ENCODE assay signal across 8 cellular contexts in the genomic region with DNA sequence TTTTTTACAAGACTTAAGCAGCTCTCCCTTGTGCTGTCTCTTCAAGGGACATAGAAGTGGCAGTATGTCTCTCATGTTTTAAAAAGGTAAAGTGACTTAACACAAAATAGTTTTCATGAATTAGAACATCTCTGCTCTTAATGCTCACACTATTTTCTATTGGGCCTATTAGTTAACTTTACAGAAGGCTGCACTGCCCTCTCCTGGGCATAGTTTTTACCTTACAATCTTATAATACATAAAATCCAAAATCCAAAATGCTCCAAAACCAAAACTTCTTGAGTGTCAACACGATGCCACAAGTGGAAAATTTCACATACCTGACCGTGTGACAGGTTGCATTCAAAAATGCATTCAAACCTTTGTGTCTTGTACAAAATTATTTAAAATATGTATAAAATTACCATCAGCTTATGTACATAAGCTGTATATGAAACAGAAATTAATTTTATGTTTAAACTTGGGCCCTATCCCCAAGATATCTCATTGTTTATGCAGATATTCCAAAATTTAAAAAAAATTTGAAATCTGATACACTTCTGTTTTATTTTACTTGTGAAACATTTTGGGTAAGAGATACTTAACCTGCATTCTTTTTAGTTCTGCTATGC. TPM values are rescaled to one million over a fixed set of nuclear protein-coding genes. Genes with fewer than 3 reads are reported as not detected.
DNase-seq lines count a peak whose midpoint lies in the region; ATAC-seq and TF ChIP-seq lines count a peak whose summit lies in the region.

No MANE protein-coding gene starts in this region.

- no peaks in the 10 kb centered on the region for H3K4me1 ChIP-seq in endodermal cell (ENCODE audit: control insufficient read depth, insufficient read depth, low read length)

- no peak overlapping the region for H3K4me3 Mint-ChIP-seq in activated CD4-positive, alpha-beta T cell treated with anti-CD3 and anti-CD28 coated beads for 36 hours
- H3K4me3 Mint-ChIP-seq in endodermal cell (no peak overlapping the region), naive B cell (no peak overlapping the region)

- H3K9me3 ChIP-seq in endodermal cell (ENCODE audit: control insufficient read depth, low read length): no peaks in the 10 kb centered on the region
- no peaks in the 10 kb centered on the region for H3K9me3 ChIP-seq in MG63

- H3K9ac ChIP-seq in endodermal cell (ENCODE audit: extremely low read depth, low read length, poor library complexity, severe bottlenecking): no peak overlapping the region

- ATAC-seq in GM21529 (IDR thresholded peaks at IDR 0.05; ENCODE audit: unreplicated experiment) (peak; percentile 66), naive B cell (ENCODE audit: low read depth in 2 of 2) (peak; percentile 40 to 61)
- no peak for ATAC-seq in activated CD4-positive, alpha-beta T cell treated with anti-CD3 and anti-CD28 coated beads for 36 hours

- H3K27ac Mint-ChIP-seq in activated CD4-positive, alpha-beta T cell treated with anti-CD3 and anti-CD28 coated beads for 36 hours: no peak overlapping the region
- no peak overlapping the region for H3K27ac Mint-ChIP-seq in endodermal cell
- H3K27ac Mint-ChIP-seq in naive B cell: no peak overlapping the region

- 59 to 60% methylated on average over 1 to 2 of the region's 2 CpGs for WGBS in endodermal cell (ENCODE audit: insufficient coverage in 1 of 2, insufficient read length in 1 of 2), 2 experiments

- no peak overlapping the region for H3K27ac ChIP-seq in endodermal cell (ENCODE audit: low read depth, low read length)

- peak; percentile 82 for TF ChIP-seq CTCF in endodermal cell (conservative IDR thresholded peaks at IDR 0.05)

- H3K27me3 ChIP-seq in endodermal cell (ENCODE audit: control insufficient read depth, insufficient read depth, low read length, poor library complexity, severe bottlenecking) (peaks cover 3% of the 10 kb centered on the region), MG63 (no peaks in the 10 kb centered on the region)

- H3K4me3 ChIP-seq in endodermal cell (ENCODE audit: low read length): no peak overlapping the region
- H3K4me3 ChIP-seq in MG63: no peak overlapping the region

- no peaks in the 10 kb centered on the region for H3K9me3 Mint-ChIP-seq in activated CD4-positive, alpha-beta T cell treated with anti-CD3 and anti-CD28 coated beads for 36 hours (ENCODE audit: low read depth)
- H3K9me3 Mint-ChIP-seq in endodermal cell: no peaks in the 10 kb centered on the region
- no peaks in the 10 kb centered on the region for H3K9me3 Mint-ChIP-seq in naive B cell

- no peaks in the 10 kb centered on the region for H3K27me3 Mint-ChIP-seq in activated CD4-positive, alpha-beta T cell treated with anti-CD3 and anti-CD28 coated beads for 36 hours
- no peaks in the 10 kb centered on the region for H3K27me3 Mint-ChIP-seq in endodermal cell (ENCODE audit: insufficient read depth)
- H3K27me3 Mint-ChIP-seq in naive B cell: no peaks in the 10 kb centered on the region

- H3K36me3 ChIP-seq in endodermal cell (ENCODE audit: control insufficient read depth, insufficient read depth, low read length): peaks cover 5% of the 10 kb centered on the region
- H3K36me3 ChIP-seq in MG63: peaks cover 2% of the 10 kb centered on the region; the same call in 1 of the 2 replicates

- CTCF ChIA-PET in activated CD4-positive, alpha-beta T cell treated with anti-CD3 and anti-CD28 coated beads for 36 hours (lab: Charles Lee): interaction anchor here (0.7 to 15.7 kb wide), 34 partner anchors 9 to 355 kb away, joined by 3 to 293 read pairs (median 6); partner anchors contain the start of gene TES

- POLR2A ChIA-PET in activated CD4-positive, alpha-beta T cell treated with anti-CD3 and anti-CD28 coated beads for 36 hours (lab: Charles Lee): interaction anchor here (0.9 kb wide), 2 partner anchors 25 to 66 kb away, joined by 3 to 4 read pairs; no protein-coding TSS in a partner anchor

- intact Hi-C loops in activated CD4-positive, alpha-beta T cell treated with anti-CD3 and anti-CD28 coated beads for 36 hours (cut with DNase I, micrococcal nuclease): loop anchor here (1.0 to 5.0 kb wide), 3 partner anchors 56 to 351 kb away; no protein-coding TSS in a partner anchor

- H3K36me3 Mint-ChIP-seq in activated CD4-positive, alpha-beta T cell treated with anti-CD3 and anti-CD28 coated beads for 36 hours (ENCODE audit: low read depth): peaks cover 20% of the 10 kb centered on the region
- H3K36me3 Mint-ChIP-seq in endodermal cell (ENCODE audit: low read depth): no peaks in the 10 kb centered on the region
- peaks cover 8 to 10% of the 10 kb centered on the region in 2 donors for H3K36me3 Mint-ChIP-seq in naive B cell

- peak; percentile 71 for DNase-seq in Daoy (ENCODE audit: low read depth)
- DNase-seq in NCI-H1694 treated with DMSO at 0.1 percent for 48 hours (lab: John Stamatoyannopoulos, UW): peak; percentile 20
- peak; percentile 66 for DNase-seq in activated CD4-positive, alpha-beta T cell treated with anti-CD3 and anti-CD28 coated beads for 36 hours
- no peak for DNase-seq in endodermal cell
- DNase-seq in naive B cell: peak; percentile 41
- no peak for DNase-seq in HuH-7.5 (ENCODE audit: low spot score)
- DNase-seq in MG63: no peak

- H3K4me1 Mint-ChIP-seq in activated CD4-positive, alpha-beta T cell treated with anti-CD3 and anti-CD28 coated beads for 36 hours: peaks cover 70% of the 10 kb centered on the region
- peaks cover 12% of the 10 kb centered on the region for H3K4me1 Mint-ChIP-seq in endodermal cell
- peaks cover 4 to 27% (median 18%) of the 10 kb centered on the region in 3 donors for H3K4me1 Mint-ChIP-seq in naive B cell

RNA-seq across cellular contexts. Expression of gene TES, which starts 25.8 kb away (rescaled TPM):
- total RNA-seq in Daoy (2014; rRNA removed; shearing (Covaris generic)): 7.6 and 18.5 TPM in 2 replicates
- total RNA-seq in activated CD4-positive, alpha-beta T cell treated with anti-CD3 and anti-CD28 coated beads for 36 hours: 10 to 100 TPM; 84.8 to 97.5 TPM
- total RNA-seq in endodermal cell: 10 to 100 TPM; 23.1 to 31.0 TPM
- polyA plus RNA-seq in endodermal cell (2013, experiment 1 of 2): 12.5 TPM
- polyA plus RNA-seq in endodermal cell (2013, experiment 2 of 2): 12.4 TPM
- polyA plus RNA-seq in naive B cell (ENCODE audit: low read depth in 6 of 6): 100 to 1,000 TPM in 5 of 6 donors, 10 to 100 TPM in 1; 98.1 to 195 (median 133) TPM
- total RNA-seq in MG63 (2014; rRNA removed; shearing (Covaris generic); ENCODE audit: low replicate concordance): 39.1 and 97.0 TPM in 2 replicates

Comparison
In these comparisons a context has a peak if more than half of its experiments do, and no peak if none do; other contexts are left out.
1. DNase-seq: peak in Daoy (single experiment), NCI-H1694 treated with DMSO at 0.1 percent for 48 hours (single experiment), activated CD4-positive, alpha-beta T cell treated with anti-CD3 and anti-CD28 coated beads for 36 hours (single experiment) and naive B cell (single experiment); none in endodermal cell (single experiment), HuH-7.5 (single experiment) and MG63 (single experiment).